In the genomic region with DNA sequence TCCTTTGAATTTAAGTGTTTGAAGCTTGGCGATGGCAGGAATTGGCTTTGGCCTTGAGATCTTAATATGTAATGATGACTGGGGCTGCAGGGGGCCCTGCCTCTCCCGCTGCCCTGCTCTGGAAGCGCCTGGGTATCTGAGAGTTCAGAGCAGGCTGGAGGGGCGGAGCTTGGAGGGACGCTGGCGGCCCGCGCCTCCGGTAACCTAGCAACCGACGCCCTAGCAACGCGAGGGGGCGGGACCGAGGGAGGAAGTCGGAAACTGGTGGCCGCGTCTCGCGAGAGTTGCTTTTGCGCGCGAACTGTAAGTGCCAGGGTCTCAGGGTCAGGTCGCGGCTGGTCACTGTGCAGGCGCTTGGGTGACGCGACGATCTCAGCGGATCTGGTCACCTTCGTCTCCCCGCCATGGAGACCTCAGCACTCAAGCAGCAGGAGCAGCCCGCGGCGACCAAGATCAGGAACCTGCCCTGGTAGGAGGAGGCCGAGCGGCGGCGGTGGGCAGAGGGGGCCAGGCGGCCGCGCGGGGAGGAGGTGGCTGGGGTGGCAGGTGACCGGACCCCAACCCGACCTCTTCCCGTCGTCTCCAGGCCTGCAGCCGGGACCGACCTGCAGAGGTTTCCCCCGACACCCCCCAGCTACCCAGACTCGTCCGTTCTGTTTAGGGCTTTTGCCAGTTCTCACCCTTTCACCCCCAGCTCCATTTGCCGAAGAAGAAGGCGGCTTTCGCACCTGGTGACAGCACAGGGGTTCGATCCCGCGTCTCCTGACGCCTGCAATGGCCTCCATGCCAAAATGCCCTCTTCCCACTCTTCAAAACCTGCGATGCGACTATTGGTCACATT, we compare ENCODE assay signal across 1 cellular context.
TF ChIP-seq lines count a peak whose summit lies in the region.

A gene with protein sequence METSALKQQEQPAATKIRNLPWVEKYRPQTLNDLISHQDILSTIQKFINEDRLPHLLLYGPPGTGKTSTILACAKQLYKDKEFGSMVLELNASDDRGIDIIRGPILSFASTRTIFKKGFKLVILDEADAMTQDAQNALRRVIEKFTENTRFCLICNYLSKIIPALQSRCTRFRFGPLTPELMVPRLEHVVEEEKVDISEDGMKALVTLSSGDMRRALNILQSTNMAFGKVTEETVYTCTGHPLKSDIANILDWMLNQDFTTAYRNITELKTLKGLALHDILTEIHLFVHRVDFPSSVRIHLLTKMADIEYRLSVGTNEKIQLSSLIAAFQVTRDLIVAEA (plus strand): TSS at position 280 of the 841 bp plus-strand sequence. CDS start 125 bp downstream, at position 405.

TF ChIP-seq in HepG2, 621 proteins besides CTCF, POLR2A, EP300 and RAD21 (continued from another document and continues in another):
- TF ChIP-seq IRF1 (CRISPR knock-in tag; IDR thresholded peaks at IDR 0.05; ENCODE audit: low read depth) (no peak), NFKB2 (CRISPR knock-in tag; IDR thresholded peaks at IDR 0.05; ENCODE audit: borderline replicate concordance) (peak; percentile 93; the same call in 1 of the 2 replicates), ZNF629 (CRISPR knock-in tag; conservative IDR thresholded peaks at IDR 0.05) (no peak), ZNF660 (CRISPR knock-in tag; IDR thresholded peaks at IDR 0.05; ENCODE audit: borderline replicate concordance, low read depth) (no peak), ZNF761 (CRISPR knock-in tag; conservative IDR thresholded peaks at IDR 0.05) (no peak), HDAC1 (CRISPR knock-in tag; IDR thresholded peaks at IDR 0.05) (peak; percentile 97), MAFF (IDR thresholded peaks at IDR 0.05; ENCODE audit: low read depth, low read length) (no peak; the same call in 1 of the 2 replicates), ZNF687 (CRISPR knock-in tag; IDR thresholded peaks at IDR 0.05) (peak; percentile 96), ZNF772 (CRISPR knock-in tag; IDR thresholded peaks at IDR 0.05) (peak; percentile 41; the same call in 1 of the 2 replicates), SOX6 (IDR thresholded peaks at IDR 0.05) (no peak), SOX6 (CRISPR knock-in tag; IDR thresholded peaks at IDR 0.05) (0 out of 2 replicates have a peak, but pooled peaks have one; percentile 35), MXI1 (IDR thresholded peaks at IDR 0.05; ENCODE audit: borderline replicate concordance, low read depth, low read length) (peak; percentile 100), ZNF142 (CRISPR knock-in tag; IDR thresholded peaks at IDR 0.05) (0 out of 2 replicates have a peak, but pooled peaks have one; percentile 39), ZSCAN21 (CRISPR knock-in tag; IDR thresholded peaks at IDR 0.05; ENCODE audit: borderline replicate concordance) (peak; percentile 63; the same call in 1 of the 2 replicates), NBN (conservative IDR thresholded peaks at IDR 0.05) (no peak), REST (IDR thresholded peaks at IDR 0.05; ENCODE audit: borderline replicate concordance in 1 of 2, low read depth in 1 of 2, low read length in 2 of 2) (0 out of 4 replicates have a peak, but pooled peaks of 1 of the 2 experiments have one; percentile 11), HOXA3 (CRISPR knock-in tag; IDR thresholded peaks at IDR 0.05) (peak; percentile 77), NR2F1 (CRISPR knock-in tag; IDR thresholded peaks at IDR 0.05) (peak; percentile 65 to 84; a peak in 3 of 4 replicates), ZSCAN29 (CRISPR knock-in tag; conservative IDR thresholded peaks at IDR 0.05) (no peak), ESRRA (CRISPR knock-in tag; IDR thresholded peaks at IDR 0.05; ENCODE audit: low read depth) (peak; percentile 32), SP1 (IDR thresholded peaks at IDR 0.05) (peak; percentile 72), SP1 (CRISPR knock-in tag; IDR thresholded peaks at IDR 0.05) (peak; percentile 88), MTF2 (CRISPR knock-in tag; IDR thresholded peaks at IDR 0.05; ENCODE audit: borderline replicate concordance) (no peak), PPARG (CRISPR knock-in tag; conservative IDR thresholded peaks at IDR 0.05) (peak; percentile 40; the same call in 1 of the 2 replicates), ZNF205 (CRISPR knock-in tag; IDR thresholded peaks at IDR 0.05) (peak; percentile 78; the same call in 1 of the 2 replicates), FOXK1 (CRISPR knock-in tag; IDR thresholded peaks at IDR 0.05; ENCODE audit: borderline replicate concordance, low read depth) (peak; percentile 64; the same call in 1 of the 2 replicates), NFATC3 (CRISPR knock-in tag; IDR thresholded peaks at IDR 0.05) (0 out of 2 replicates have a peak, but pooled peaks have one; percentile 19), ZNF501 (CRISPR knock-in tag; IDR thresholded peaks at IDR 0.05) (0 out of 2 replicates have a peak, but pooled peaks have one; percentile 73), RAD51 (IDR thresholded peaks at IDR 0.05; ENCODE audit: borderline replicate concordance) (no peak), THRA (CRISPR knock-in tag; IDR thresholded peaks at IDR 0.05; ENCODE audit: borderline replicate concordance) (peak; percentile 69; the same call in 1 of the 2 replicates), MXD1 (CRISPR knock-in tag; IDR thresholded peaks at IDR 0.05) (0 out of 2 replicates have a peak, but pooled peaks have one; percentile 49), JARID2 (CRISPR knock-in tag; IDR thresholded peaks at IDR 0.05; ENCODE audit: insufficient replicate concordance) (peak; percentile 28), RFX3 (CRISPR knock-in tag; IDR thresholded peaks at IDR 0.05) (peak; percentile 97)
- TF ChIP-seq, protein P1, sequence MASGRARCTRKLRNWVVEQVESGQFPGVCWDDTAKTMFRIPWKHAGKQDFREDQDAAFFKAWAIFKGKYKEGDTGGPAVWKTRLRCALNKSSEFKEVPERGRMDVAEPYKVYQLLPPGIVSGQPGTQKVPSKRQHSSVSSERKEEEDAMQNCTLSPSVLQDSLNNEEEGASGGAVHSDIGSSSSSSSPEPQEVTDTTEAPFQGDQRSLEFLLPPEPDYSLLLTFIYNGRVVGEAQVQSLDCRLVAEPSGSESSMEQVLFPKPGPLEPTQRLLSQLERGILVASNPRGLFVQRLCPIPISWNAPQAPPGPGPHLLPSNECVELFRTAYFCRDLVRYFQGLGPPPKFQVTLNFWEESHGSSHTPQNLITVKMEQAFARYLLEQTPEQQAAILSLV (CRISPR knock-in tag; IDR thresholded peaks at IDR 0.05; ENCODE audit: borderline replicate concordance) = peak; percentile 95; the same call in 1 of the 2 replicates
- TF ChIP-seq, protein P2, sequence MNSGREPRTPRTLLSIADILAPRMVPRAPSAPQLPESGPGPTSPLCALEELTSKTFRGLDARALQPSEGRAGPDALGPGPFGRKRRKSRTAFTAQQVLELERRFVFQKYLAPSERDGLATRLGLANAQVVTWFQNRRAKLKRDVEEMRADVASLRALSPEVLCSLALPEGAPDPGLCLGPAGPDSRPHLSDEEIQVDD (CRISPR knock-in tag; IDR thresholded peaks at IDR 0.05; ENCODE audit: borderline replicate concordance) = peak; percentile 52; the same call in 1 of the 2 replicates
